In the genomic region with DNA sequence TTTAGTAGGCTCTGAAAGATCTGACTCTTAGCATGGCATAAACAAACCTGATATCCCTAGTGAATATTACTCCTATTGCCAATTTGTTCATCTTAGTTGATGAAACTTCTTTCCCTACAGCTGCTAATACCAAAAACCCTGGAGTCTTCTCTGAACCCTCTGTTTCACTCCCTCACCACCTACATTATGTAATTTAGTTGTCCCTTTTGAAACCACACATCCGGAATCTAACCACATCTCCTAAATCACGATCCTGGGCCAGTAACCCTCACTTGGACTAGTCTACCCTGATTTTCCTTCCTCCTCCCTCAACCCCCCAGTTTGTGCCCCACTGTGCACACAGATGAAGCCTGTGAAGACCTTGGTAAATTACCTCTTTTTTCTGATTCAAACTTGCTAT, we compare ENCODE assay signal across 1 cellular context.
TF ChIP-seq lines count a peak whose summit lies in the region.

No MANE protein-coding gene starts in this region.

TF ChIP-seq in GM12891, 5 proteins besides CTCF, POLR2A, EP300 and RAD21 (continued from another document):
- TF ChIP-seq POU2F2 (IDR thresholded peaks at IDR 0.05; ENCODE audit: low read depth, low read length) (no peak), PAX5 (IDR thresholded peaks at IDR 0.05; ENCODE audit: insufficient read depth, low read length, severe bottlenecking) (no peak), POLR2AphosphoS5 (IDR thresholded peaks at IDR 0.05; ENCODE audit: low read depth, low read length) (no peak)
TF ChIP-seq in GM12891: peak in this region for 0.
